Comparison of ENCODE assay signal across 11 cellular contexts in the genomic region with DNA sequence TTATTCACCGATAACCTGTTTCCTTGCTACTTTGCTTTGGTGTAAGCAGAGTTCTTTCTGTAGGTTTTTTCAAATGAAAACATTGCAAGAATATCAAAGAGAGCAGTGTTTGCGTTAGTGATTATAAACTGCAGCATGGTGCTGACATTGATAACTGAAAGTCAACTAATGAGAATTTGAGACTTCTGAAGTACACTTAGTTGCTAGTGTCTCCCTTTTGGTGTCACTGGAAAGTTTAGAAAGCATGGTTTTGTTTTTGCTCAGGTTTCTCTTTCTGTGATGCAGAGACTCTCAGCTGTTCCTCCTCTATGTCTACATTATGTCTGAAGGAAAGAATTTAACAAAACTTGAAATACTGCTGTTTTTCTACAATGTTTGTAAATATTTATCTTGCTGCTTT.
DNase-seq lines count a peak whose midpoint lies in the region; ATAC-seq and TF ChIP-seq lines count a peak whose summit lies in the region.
"Had no signal": no experiment of that assay in that cellular context is flagged by ENCODE, and none has a peak within 500 bp of the region (broad histone marks: within the 10 kb centered on the region; RNA-seq: fewer than 3 reads in every experiment).

No MANE protein-coding gene starts in this region.

- no peaks in the 10 kb centered on the region for H3K9me3 Mint-ChIP-seq in chondrocyte (ENCODE audit: low read depth)

- no peak overlapping the region for H3K4me3 Mint-ChIP-seq in chondrocyte (ENCODE audit: unreplicated experiment)

- H3K4me1 Mint-ChIP-seq in chondrocyte (ENCODE audit: low read depth) = peaks cover 68% of the 10 kb centered on the region

- peaks cover 50% of the 10 kb centered on the region for H3K36me3 Mint-ChIP-seq in chondrocyte (ENCODE audit: low read depth)

- H3K27ac Mint-ChIP-seq in chondrocyte (ENCODE audit: unreplicated experiment) = peak overlapping the region; percentile 68

- no peak for TF ChIP-seq CTCF in chondrocyte (IDR thresholded peaks at IDR 0.05)

- ATAC-seq in GM18517 (IDR thresholded peaks at IDR 0.05; ENCODE audit: unreplicated experiment) (peak; percentile 67), GM21390 (IDR thresholded peaks at IDR 0.05; ENCODE audit: unreplicated experiment) (peak; percentile 70), HG03159 (IDR thresholded peaks at IDR 0.05; ENCODE audit: unreplicated experiment) (peak; percentile 55), GM19467 (IDR thresholded peaks at IDR 0.05; ENCODE audit: unreplicated experiment) (no peak)
- ATAC-seq: gastrocnemius medialis had no signal

- no peaks in the 10 kb centered on the region for H3K27me3 Mint-ChIP-seq in chondrocyte (ENCODE audit: low read depth)

- no peak for DNase-seq in chondrocyte (ENCODE audit: low spot score)
- no peak for DNase-seq in NCI-H1694 (lab: John Stamatoyannopoulos, UW)
- no peak for DNase-seq in NCI-H146 treated with DMSO at 0.1 percent for 48 hours (lab: John Stamatoyannopoulos, UW; ENCODE audit: unreplicated experiment)
- no peak for DNase-seq in pons (ENCODE audit: low spot score)
- DNase-seq: activated CD4-positive, alpha-beta T cell treated with anti-CD3 and anti-CD28 coated beads for 48 hours; DND-41; gastrocnemius medialis had no signal
